Comparison of ENCODE assay signal across 8 cellular contexts in genomic region chr19:49580264-49581006, GRCh38. TPM values are rescaled to one million over a fixed set of nuclear protein-coding genes. Genes with fewer than 3 reads are reported as not detected.
DNase-seq lines count a peak whose midpoint lies in the region; ATAC-seq, FAIRE-seq and TF ChIP-seq lines count a peak whose summit lies in the region.

NOSIP (minus strand) TSS chr19:49580556; CDS start chr19:49560691, 19,865 bp downstream.

- peak; percentile 32 for FAIRE-seq in urothelium cell line (lab: Jason Lieb, UNC)

- H3K27ac ChIP-seq in angular gyrus (ENCODE audit: low read depth, low read length), result peak within 1 kb of the TSS; percentile 64

- intact Hi-C loops in T-helper 2 cell treated with Interferon-gamma antibody and Interleukin-4, amounts not matched to agents 100 ng/mL and 5 ng/mL, for 36 hours (cut with micrococcal nuclease), result loop anchor here (1.0 kb wide), 2 partner anchors 10 to 60 kb away; partner anchors contain the start of gene RRAS
- intact Hi-C loops in left ventricle myocardium superior (cut with micrococcal nuclease), result no loop called here

- in situ Hi-C loops in GM13976 (cut with MboI; ENCODE audit: low sequenced_read_pairs, unreplicated experiment), result no loop called here

- ATAC-seq in HG02884 (IDR thresholded peaks at IDR 0.05; ENCODE audit: unreplicated experiment) (peak; percentile 70), left ventricle myocardium superior (peak; percentile 98)

- DNase-seq in GM13976 (ENCODE audit: low spot score) (peak; percentile 91), NCI-H1930 (lab: John Stamatoyannopoulos, UW) (peak; percentile 96 to 97), left ventricle myocardium superior (peak; percentile 95), pulmonary artery endothelial cell (ENCODE audit: low read depth, low spot score) (peak; percentile 87), urothelium cell line (ENCODE audit: low spot score) (peak; percentile 93)

- no peak for TF ChIP-seq CTCF in GM13976 (IDR thresholded peaks at IDR 0.05; ENCODE audit: borderline replicate concordance, control extremely low read depth, extremely low read depth, insufficient read depth, missing control alignments)

RNA-seq across cellular contexts. Expression of gene NOSIP, which starts in this region (rescaled TPM):
- 172 and 174 TPM in 2 replicates for total RNA-seq in T-helper 2 cell treated with Interferon-gamma antibody and Interleukin-4, amounts not matched to agents 100 ng/mL and 5 ng/mL, for 36 hours
- total RNA-seq in left ventricle myocardium superior (46.7 TPM), pulmonary artery endothelial cell (107 and 113 TPM in 2 replicates)

Comparison
In these comparisons a context has a peak if more than half of its experiments do, and no peak if none do; other contexts are left out.
1. Peak in every context shown above with its lines: DNase-seq, ATAC-seq and H3K27ac ChIP-seq.